Comparison of ENCODE assay signal across 9 cellular contexts in the genomic region with DNA sequence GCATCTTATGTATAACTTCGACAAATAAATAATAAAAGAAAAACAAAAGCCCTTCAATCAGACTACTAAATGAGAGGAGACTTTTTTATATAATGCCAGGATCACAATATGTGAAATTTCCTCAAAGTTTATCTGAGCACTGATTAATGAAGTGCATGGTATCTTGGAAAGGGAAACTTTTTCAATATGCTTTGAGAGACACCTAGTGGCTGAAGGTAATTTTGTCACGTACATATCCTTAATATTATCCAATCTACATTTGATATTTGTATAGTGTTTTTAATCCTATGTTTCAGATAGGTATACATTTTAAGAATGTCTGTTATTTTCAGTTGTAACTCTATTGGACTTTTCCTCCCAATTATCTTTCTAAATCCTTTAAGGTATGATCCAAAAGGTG.
DNase-seq lines count a peak whose midpoint lies in the region; ATAC-seq and TF ChIP-seq lines count a peak whose summit lies in the region.
"Had no signal": no experiment of that assay in that cellular context is flagged by ENCODE, and none has a peak within 500 bp of the region (broad histone marks: within the 10 kb centered on the region; RNA-seq: fewer than 3 reads in every experiment).

No MANE protein-coding gene starts in this region.

- ATAC-seq in activated CD8-positive, alpha-beta T cell treated with anti-CD3 and anti-CD28 coated beads for 36 hours: no peak
- ATAC-seq in activated CD8-positive, alpha-beta T cell treated with anti-CD3 and anti-CD28 coated beads, Interleukin-2, amount 10 ng/mL, durations not matched to agents 7 days and 5 days: no peak
- ATAC-seq in thoracic aorta (ENCODE audit: insufficient number of reproducible peaks, low FRiP score, low read depth) (no peak), HG02642 (IDR thresholded peaks at IDR 0.05; ENCODE audit: poor library complexity, unreplicated experiment) (no peak)

- no peak for DNase-seq in activated CD8-positive, alpha-beta T cell treated with anti-CD3 and anti-CD28 coated beads for 36 hours
- DNase-seq in activated CD8-positive, alpha-beta T cell treated with anti-CD3 and anti-CD28 coated beads, Interleukin-2, amount 10 ng/mL, durations not matched to agents 7 days and 5 days: no peak
- no peak for DNase-seq in PC-9
- peak; percentile 9 for DNase-seq in fibroblast of the conjunctiva (ENCODE audit: low read depth)
- no peak for DNase-seq in thoracic aorta (ENCODE audit: low spot score)
- DNase-seq in NCI-H526 treated with DMSO at 0.1 percent for 48 hours (lab: John Stamatoyannopoulos, UW): no peak
- no peak for DNase-seq in AG08396 (ENCODE audit: low spot score)
- DNase-seq: activated naive CD4-positive, alpha-beta T cell treated with Interleukin-2 at 50 U/mL for 16 hours had no signal

- H3K9me3 ChIP-seq in PC-9 (ENCODE audit: insufficient read depth, low read depth): no peaks in the 10 kb centered on the region
- H3K9me3 ChIP-seq in thoracic aorta: no peaks in the 10 kb centered on the region

- no peak overlapping the region for H3K4me3 ChIP-seq in PC-9
- H3K4me3 ChIP-seq in thoracic aorta: no peak overlapping the region

- H3K36me3 ChIP-seq in PC-9 (ENCODE audit: low read depth) (no peaks in the 10 kb centered on the region), thoracic aorta (no peaks in the 10 kb centered on the region)

- H3K27ac Mint-ChIP-seq in activated CD8-positive, alpha-beta T cell treated with anti-CD3 and anti-CD28 coated beads for 36 hours: no peak overlapping the region
- H3K27ac Mint-ChIP-seq in activated CD8-positive, alpha-beta T cell treated with anti-CD3 and anti-CD28 coated beads, Interleukin-2, amount 10 ng/mL, durations not matched to agents 7 days and 5 days: no peak overlapping the region

- intact Hi-C loops in activated CD8-positive, alpha-beta T cell treated with anti-CD3 and anti-CD28 coated beads for 36 hours (cut with micrococcal nuclease): no loop called here
- intact Hi-C loops in PC-9 (cut with micrococcal nuclease; ENCODE audit: unreplicated experiment): loop anchor here (1.0 to 5.0 kb wide), 2 partner anchors 82 to 326 kb away; no protein-coding TSS in a partner anchor

- TF ChIP-seq CTCF in activated CD8-positive, alpha-beta T cell treated with anti-CD3 and anti-CD28 coated beads for 36 hours (IDR thresholded peaks at IDR 0.05): peak; percentile 33
- TF ChIP-seq CTCF in PC-9 (conservative IDR thresholded peaks at IDR 0.05) (peak; percentile 62), thoracic aorta (IDR thresholded peaks at IDR 0.05) (peak; percentile 42)

- H3K9me3 Mint-ChIP-seq in activated CD8-positive, alpha-beta T cell treated with anti-CD3 and anti-CD28 coated beads for 36 hours: no peaks in the 10 kb centered on the region
- H3K9me3 Mint-ChIP-seq in activated CD8-positive, alpha-beta T cell treated with anti-CD3 and anti-CD28 coated beads, Interleukin-2, amount 10 ng/mL, durations not matched to agents 7 days and 5 days (ENCODE audit: insufficient read depth): no peaks in the 10 kb centered on the region

- H3K27me3 ChIP-seq in PC-9 (ENCODE audit: insufficient read depth, low read depth) (no peaks in the 10 kb centered on the region), thoracic aorta (replicated peaks; ENCODE audit: insufficient read depth) (no peaks in the 10 kb centered on the region)

- no peaks in the 10 kb centered on the region for H3K4me1 ChIP-seq in PC-9 (replicated peaks; ENCODE audit: insufficient read depth)
- no peaks in the 10 kb centered on the region for H3K4me1 ChIP-seq in thoracic aorta (ENCODE audit: control insufficient read depth in 1 of 2, low read depth in 2 of 2)

- no peaks in the 10 kb centered on the region for H3K4me1 Mint-ChIP-seq in activated CD8-positive, alpha-beta T cell treated with anti-CD3 and anti-CD28 coated beads for 36 hours (ENCODE audit: low read depth)
- no peaks in the 10 kb centered on the region for H3K4me1 Mint-ChIP-seq in activated CD8-positive, alpha-beta T cell treated with anti-CD3 and anti-CD28 coated beads, Interleukin-2, amount 10 ng/mL, durations not matched to agents 7 days and 5 days (ENCODE audit: low read depth)

- BruUV-seq in PC-9 (replicated peaks; lab: Mats Ljungman, UMichigan): no TSS peak

- H3K9me2 ChIP-seq in PC-9 (ENCODE audit: insufficient read depth): no peaks in the 10 kb centered on the region

- POLR2A ChIA-PET in activated CD8-positive, alpha-beta T cell treated with anti-CD3 and anti-CD28 coated beads for 36 hours (lab: Charles Lee): no interaction called here
- POLR2A ChIA-PET in activated CD8-positive, alpha-beta T cell treated with anti-CD3 and anti-CD28 coated beads, Interleukin-2, amount 10 ng/mL, durations not matched to agents 7 days and 5 days (lab: Charles Lee): no interaction called here
- POLR2A ChIA-PET in PC-9 (lab: Charles Lee; ENCODE audit: unreplicated experiment): no interaction called here

- H3K4me3 Mint-ChIP-seq in activated CD8-positive, alpha-beta T cell treated with anti-CD3 and anti-CD28 coated beads for 36 hours: no peak overlapping the region
- no peak overlapping the region for H3K4me3 Mint-ChIP-seq in activated CD8-positive, alpha-beta T cell treated with anti-CD3 and anti-CD28 coated beads, Interleukin-2, amount 10 ng/mL, durations not matched to agents 7 days and 5 days

- H3K36me3 Mint-ChIP-seq in activated CD8-positive, alpha-beta T cell treated with anti-CD3 and anti-CD28 coated beads for 36 hours (ENCODE audit: low read depth): no peaks in the 10 kb centered on the region
- no peaks in the 10 kb centered on the region for H3K36me3 Mint-ChIP-seq in activated CD8-positive, alpha-beta T cell treated with anti-CD3 and anti-CD28 coated beads, Interleukin-2, amount 10 ng/mL, durations not matched to agents 7 days and 5 days (ENCODE audit: low read depth)

- no peaks in the 10 kb centered on the region for H3K79me2 ChIP-seq in PC-9 (ENCODE audit: low read depth)

- H3K4me2 ChIP-seq in PC-9: no peak overlapping the region

- CTCF ChIA-PET in activated CD8-positive, alpha-beta T cell treated with anti-CD3 and anti-CD28 coated beads for 36 hours (lab: Charles Lee): no interaction called here
- CTCF ChIA-PET in activated CD8-positive, alpha-beta T cell treated with anti-CD3 and anti-CD28 coated beads, Interleukin-2, amount 10 ng/mL, durations not matched to agents 7 days and 5 days (lab: Charles Lee): no interaction called here
- CTCF ChIA-PET in PC-9 (lab: Charles Lee): no interaction called here

- H2AFZ ChIP-seq in PC-9: no peak overlapping the region

- H3K27me3 Mint-ChIP-seq in activated CD8-positive, alpha-beta T cell treated with anti-CD3 and anti-CD28 coated beads for 36 hours: no peaks in the 10 kb centered on the region
- no peaks in the 10 kb centered on the region for H3K27me3 Mint-ChIP-seq in activated CD8-positive, alpha-beta T cell treated with anti-CD3 and anti-CD28 coated beads, Interleukin-2, amount 10 ng/mL, durations not matched to agents 7 days and 5 days (ENCODE audit: low read depth)

- H4K20me1 ChIP-seq in PC-9 (ENCODE audit: insufficient read depth): no peaks in the 10 kb centered on the region

- no peaks in the 10 kb centered on the region for H3F3A ChIP-seq in PC-9 (ENCODE audit: insufficient read depth, low read depth)

- H3K27ac ChIP-seq in PC-9: no peak overlapping the region
- H3K27ac ChIP-seq in thoracic aorta: no peak overlapping the region
